1 cellular context compared by ENCODE assay signal in genomic region chr13:60572855-60573254, GRCh38.
A peak's percentile ranks its signal among the peaks of the same experiment; 100 is the strongest.
TF ChIP-seq lines count a peak whose summit lies in the region.

No MANE protein-coding gene starts in this region.

TF ChIP-seq in H1, 55 proteins besides CTCF, POLR2A, EP300 and RAD21:
- TF ChIP-seq RXRA (IDR thresholded peaks at IDR 0.05; ENCODE audit: insufficient read depth, low read depth, low read length) = no peak
- peak; percentile 40; the same call in 1 of the 2 replicates for TF ChIP-seq MAX (IDR thresholded peaks at IDR 0.05)
